ENCODE assay signal across 30 cellular contexts in genomic region chr10:129905553-129905952, GRCh38. TPM values are rescaled to one million over a fixed set of nuclear protein-coding genes. Genes with fewer than 3 reads are reported as not detected.
"Had no signal": no experiment of that assay in that cellular context is flagged by ENCODE, and none has a peak within 500 bp of the region (broad histone marks: within the 10 kb centered on the region; RNA-seq: fewer than 3 reads in every experiment).

No MANE protein-coding gene starts in this region.

- H3K27ac Mint-ChIP-seq: naive thymus-derived CD4-positive, alpha-beta T cell; nephron; neural progenitor cell; stimulated activated memory B cell treated with anti-CD40 and anti-IgM and Interleukin-4, amounts not matched to agents 10 μg/mL and 1 μg/mL and 100 μg/mL, for 72 hours; stimulated activated naive CD8-positive, alpha-beta T cell treated with anti-CD3 and anti-CD28 coated beads, Interleukin-15, amount 100 ng/mL, for 72 hours; type B pancreatic cell had no signal

- DNase-seq: naive thymus-derived CD4-positive, alpha-beta T cell; nucleus accumbens; pancreas; retina; right cardiac atrium; right lobe of liver; spleen; stimulated activated CD4-positive, alpha-beta T cell treated with anti-CD3 and anti-CD28 coated beads, Interleukin-12 subunit alpha, Interleukin-12 subunit beta, amount 100 ng/mL, for 4 hours; stimulated activated CD4-positive, alpha-beta T cell treated with anti-CD3 and anti-CD28 coated beads, Interleukin-1b, Interleukin-23, amount 100 ng/mL, for 48 hours; stimulated activated CD4-positive, alpha-beta T cell treated with anti-CD3 and anti-CD28 coated beads, Interleukin-4, amount 100 ng/mL, for 1 hour; stimulated activated CD4-positive, alpha-beta T cell treated with anti-CD3 and anti-CD28 coated beads, Interleukin-4, amount 100 ng/mL, for 4 hours; stimulated activated CD8-positive, alpha-beta memory T cell treated with anti-CD3 and anti-CD28 coated beads, Interleukin-4, amount 100 ng/mL, for 48 hours; stimulated activated naive CD4-positive, alpha-beta T cell; stimulated activated naive CD8-positive, alpha-beta T cell treated with anti-CD3 and anti-CD28 coated beads, Interleukin-15, amount 100 ng/mL, for 72 hours; stimulated activated naive CD8-positive, alpha-beta T cell treated with anti-CD3 and anti-CD28 coated beads, Interleukin-15, Interleukin-2, amounts not matched to agents 100 U/mL and 50 U/mL, for 24 hours; substantia nigra; testis; tibial artery; transverse colon; upper lobe of right lung; uterus had no signal

- H3K36me3 Mint-ChIP-seq: naive thymus-derived CD4-positive, alpha-beta T cell; neural progenitor cell; stimulated activated memory B cell treated with anti-CD40 and anti-IgM and Interleukin-4, amounts not matched to agents 10 μg/mL and 1 μg/mL and 100 μg/mL, for 72 hours had no signal

- H3K4me2 ChIP-seq: neural progenitor cell, smooth muscle cell had no signal

- H3K4me3 ChIP-seq: neural progenitor cell, pancreas, prostate gland, right lobe of liver, skin epidermis, smooth muscle cell, spleen, suprapubic skin, testis, tibial artery, transverse colon, upper lobe of right lung, uterus had no signal

- H3K4me3 Mint-ChIP-seq: naive thymus-derived CD4-positive, alpha-beta T cell; nephron; neural progenitor cell; stimulated activated memory B cell treated with anti-CD40 and anti-IgM and Interleukin-4, amounts not matched to agents 10 μg/mL and 1 μg/mL and 100 μg/mL, for 72 hours; stimulated activated naive CD8-positive, alpha-beta T cell treated with anti-CD3 and anti-CD28 coated beads, Interleukin-15, amount 100 ng/mL, for 72 hours; type B pancreatic cell had no signal

- H3K27ac ChIP-seq: neural progenitor cell, neutrophil, pancreas, prostate gland, right lobe of liver, skin epidermis, spleen, suprapubic skin, testis, tibial artery, transverse colon, upper lobe of right lung, uterus had no signal

- H3K4me1 ChIP-seq: pancreas, prostate gland, right lobe of liver, spleen, suprapubic skin, testis, tibial artery, transverse colon, upper lobe of right lung, uterus had no signal

- H3K27me3 ChIP-seq: neural progenitor cell, right lobe of liver, testis, tibial artery, transverse colon, uterus had no signal

- H3K9me3 ChIP-seq: neutrophil, pancreas, prostate gland, right lobe of liver, spleen, suprapubic skin, testis, tibial artery, transverse colon, upper lobe of right lung, uterus had no signal

- H3K9me3 Mint-ChIP-seq: naive thymus-derived CD4-positive, alpha-beta T cell; nephron; neural progenitor cell; stimulated activated naive CD8-positive, alpha-beta T cell treated with anti-CD3 and anti-CD28 coated beads, Interleukin-15, amount 100 ng/mL, for 72 hours; type B pancreatic cell had no signal

- H3K36me3 ChIP-seq: neural progenitor cell, neutrophil, pancreas, prostate gland, right lobe of liver, spleen, suprapubic skin, tibial artery, transverse colon, upper lobe of right lung, uterus had no signal

- H3K9ac ChIP-seq: neural progenitor cell had no signal

- H2AFZ ChIP-seq: neural progenitor cell had no signal

- H3K4me1 Mint-ChIP-seq: naive thymus-derived CD4-positive, alpha-beta T cell; stimulated activated memory B cell treated with anti-CD40 and anti-IgM and Interleukin-4, amounts not matched to agents 10 μg/mL and 1 μg/mL and 100 μg/mL, for 72 hours; stimulated activated naive CD8-positive, alpha-beta T cell treated with anti-CD3 and anti-CD28 coated beads, Interleukin-15, amount 100 ng/mL, for 72 hours had no signal

- ATAC-seq: naive thymus-derived CD4-positive, alpha-beta T cell; pancreas; right lobe of liver; stimulated activated memory B cell treated with anti-CD40 and anti-IgM and Interleukin-4, amounts not matched to agents 10 μg/mL and 1 μg/mL and 100 μg/mL, for 72 hours; stimulated activated naive CD8-positive, alpha-beta T cell treated with anti-CD3 and anti-CD28 coated beads, Interleukin-15, amount 100 ng/mL, for 72 hours; stimulated activated naive CD8-positive, alpha-beta T cell treated with anti-CD3 and anti-CD28 coated beads, Interleukin-15, Interleukin-2, amounts not matched to agents 100 U/mL and 50 U/mL, for 24 hours; upper lobe of right lung had no signal

RNA-seq across cellular contexts. Expression of gene EBF3, which starts 58.5 kb away (rescaled TPM):
- total RNA-seq: naive thymus-derived CD4-positive, alpha-beta T cell; smooth muscle cell had no signal
- polyA plus RNA-seq: naive thymus-derived CD4-positive, alpha-beta T cell; smooth muscle cell had no signal
